In the genomic region with DNA sequence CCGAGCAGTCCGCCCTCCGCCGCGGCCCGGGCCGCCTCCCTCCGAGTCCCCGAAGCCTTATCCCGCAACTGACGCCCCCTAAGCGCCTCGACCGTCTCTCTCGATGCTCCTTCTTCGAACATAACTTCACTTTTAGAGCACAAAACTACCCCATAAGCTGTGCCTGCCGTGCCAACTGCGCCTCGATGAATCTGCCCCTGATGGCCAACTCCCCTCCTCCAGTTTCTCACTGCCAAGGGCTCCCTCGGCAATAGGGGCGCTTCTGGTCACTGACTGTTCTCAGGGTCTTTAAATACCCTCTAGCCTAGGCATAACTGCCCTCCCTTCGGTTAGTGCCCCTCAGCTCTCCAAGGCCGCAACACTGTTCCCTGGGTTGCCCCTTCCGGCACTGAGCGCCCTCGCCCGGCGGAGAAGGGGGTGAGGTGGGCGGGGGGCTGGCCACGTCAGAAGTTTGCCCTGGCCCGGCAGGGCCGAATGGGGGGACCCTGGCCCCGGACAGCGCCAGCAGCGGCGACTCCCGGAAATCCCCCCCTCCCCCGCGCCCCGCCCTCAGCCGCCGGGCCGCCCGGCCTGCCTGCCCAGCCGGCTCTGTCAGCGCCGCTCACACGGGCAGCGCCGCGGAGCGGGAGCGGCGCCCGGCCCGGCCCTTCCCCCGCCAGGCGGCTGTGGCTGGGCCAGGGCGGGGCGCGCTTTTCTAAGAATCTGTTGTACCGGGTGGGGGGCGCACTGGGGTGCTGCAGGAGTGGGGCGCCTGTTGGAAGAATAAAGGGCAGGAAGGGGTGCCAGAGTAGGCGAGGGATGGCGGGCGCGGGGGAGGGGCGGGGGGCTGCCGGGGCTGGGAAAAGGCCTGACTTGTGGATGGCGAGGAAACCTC, we compare ENCODE assay signal across 8 cellular contexts. TPM values are rescaled to one million over a fixed set of nuclear protein-coding genes. Genes with fewer than 3 reads are reported as not detected.
A peak's percentile ranks its signal among the peaks of the same experiment; 100 is the strongest.
DNase-seq lines count a peak whose midpoint lies in the region; ATAC-seq, FAIRE-seq and TF ChIP-seq lines count a peak whose summit lies in the region.

No MANE protein-coding gene starts in this region.

- intact Hi-C loops in K562 (cut with micrococcal nuclease) (loop anchor here (1.0 to 2.0 kb wide), 3 partner anchors 30 to 47 kb away; a partner anchor contains a TSS), sciatic nerve (cut with DNase I) (no loop called here)

- H3K4me3 ChIP-seq in K562 (peak overlapping the region; percentile 64), iPS-15b (ENCODE audit: low read depth, low read length) (peak overlapping the region; percentile 83)

- ATAC-seq in GM18505 (IDR thresholded peaks at IDR 0.05; ENCODE audit: unreplicated experiment) (peak; percentile 24), HG03135 (IDR thresholded peaks at IDR 0.05; ENCODE audit: unreplicated experiment) (peak; percentile 27), K562 (peak; percentile 71), sciatic nerve (peak; percentile 51)

- H3K27ac ChIP-seq in K562 (ENCODE audit: extremely low read depth, low read depth, low read length): peak overlapping the region; percentile 99

- TF ChIP-seq CTCF in K562 (IDR thresholded peaks at IDR 0.05 in 2 of 3, conservative IDR thresholded peaks at IDR 0.05 in 1 of 3; ENCODE audit: insufficient read depth in 2 of 3, low read depth in 1 of 3, low read length in 3 of 3): peak; percentile 9 to 35 (median 23); a peak in 4 of 6 replicates

- H2AFZ ChIP-seq in K562 (ENCODE audit: low read depth, low read length): peak overlapping the region; percentile 94

- CTCF ChIA-PET in K562 (lab: Yijun Ruan, JAX; ENCODE audit: low intra/inter-chr PET ratio): no interaction called here

- POLR2A ChIA-PET in K562 (lab: Yijun Ruan, JAX): interaction anchor here (0.6 to 2.2 kb wide), 4 partner anchors 12 to 69 kb away, joined by 3 to 6 read pairs (median 4); a partner anchor contains a TSS

- H3K36me3 ChIP-seq in K562 (ENCODE audit: control insufficient read depth, insufficient read depth, low read length) (no peaks in the 10 kb centered on the region), iPS-15b (ENCODE audit: control insufficient read depth, insufficient read depth, low read length) (no peaks in the 10 kb centered on the region)

- WGBS in K562 (ENCODE audit: insufficient coverage, low coverage, missing lambda C conversion rate): 2% methylated on average over 36 of the region's 71 CpGs

- no peaks in the 10 kb centered on the region for H3K9me1 ChIP-seq in K562 (ENCODE audit: control insufficient read depth, insufficient read depth, low read length)

- TF ChIP-seq POLR2A in GM18505 (IDR thresholded peaks at IDR 0.05; ENCODE audit: borderline replicate concordance, extremely low read depth, insufficient read depth, insufficient read length) (peak; percentile 44), K562 (conservative IDR thresholded peaks at IDR 0.05) (peak; percentile 87)

- H3K9me3 ChIP-seq in K562 (replicated peaks; ENCODE audit: control insufficient read depth, insufficient read depth, low read depth, low read length) (no peaks in the 10 kb centered on the region), iPS-15b (ENCODE audit: control insufficient read depth, insufficient read depth, low read length) (no peaks in the 10 kb centered on the region)

- TF ChIP-seq RAD21 in K562 (CRISPR knock-in tag; conservative IDR thresholded peaks at IDR 0.05 in 1 of 2, IDR thresholded peaks at IDR 0.05 in 1 of 2): no peak

- FAIRE-seq in K562 (lab: Jason Lieb, UNC): no peak

- H3K27me3 ChIP-seq in K562 (ENCODE audit: control insufficient read depth in 2 of 2, insufficient read depth in 2 of 2, low read length in 2 of 2): no peaks in the 10 kb centered on the region
- H3K27me3 ChIP-seq in iPS-15b (ENCODE audit: control insufficient read depth, insufficient read depth, low read length): peaks cover 6% of the 10 kb centered on the region

- no peak; the same call in 1 of the 2 replicates for TF ChIP-seq EP300 in K562 (IDR thresholded peaks at IDR 0.05; ENCODE audit: low read length)

- in situ Hi-C loops in K562 (cut with MboI): no loop called here

- H3K4me1 ChIP-seq in K562 (replicated peaks in 1 of 2; ENCODE audit: control insufficient read depth in 2 of 2, insufficient read depth in 2 of 2, low read length in 2 of 2): peaks cover 49 to 79% of the 10 kb centered on the region in 2 experiments
- peaks cover 41% of the 10 kb centered on the region for H3K4me1 ChIP-seq in iPS-15b (ENCODE audit: control insufficient read depth, insufficient read depth, low read length)

- H3K9ac ChIP-seq in K562 (ENCODE audit: insufficient read depth in 1 of 2, low read depth in 2 of 2, low read length in 2 of 2): peak overlapping the region; percentile 88 to 89
- peak overlapping the region; percentile 61 for H3K9ac ChIP-seq in iPS-15b (ENCODE audit: low read depth, low read length)

- peaks cover 24% of the 10 kb centered on the region for H3K79me2 ChIP-seq in K562 (ENCODE audit: control insufficient read depth, insufficient read depth, low read length)

- DNase-seq in AG20443 (ENCODE audit: low spot score): peak; percentile 84
- peak; percentile 19 for DNase-seq in SHP77 treated with DMSO at 0.1 percent for 48 hours (lab: John Stamatoyannopoulos, UW)
- DNase-seq in K562 (ENCODE audit: extremely low read depth in 1 of 4, low spot score in 3 of 4): peak; percentile 75 to 86 (median 82)
- peak; percentile 88 for DNase-seq in sciatic nerve (ENCODE audit: low spot score)
- DNase-seq in middle frontal gyrus (ENCODE audit: extremely low spot score, low spot score): no peak

- peak overlapping the region; percentile 99 for H3K4me2 ChIP-seq in K562 (ENCODE audit: insufficient read depth, low read length)

- H4K20me1 ChIP-seq in K562 (replicated peaks; ENCODE audit: control insufficient read depth, insufficient read depth, low read length): no peaks in the 10 kb centered on the region

- BruUV-seq in K562 (replicated peaks; lab: Mats Ljungman, UMichigan): no TSS peak

RNA-seq across cellular contexts. Expression of a gene that starts 10.6 kb away (rescaled TPM):
- total RNA-seq in K562 (2011; cell fraction: chromatin; rRNA removed; ENCODE audit: low replicate concordance): 6.1 and 17.7 TPM in 2 replicates
- total RNA-seq in K562 (2011; cell fraction: nucleolus; rRNA removed): 8.7 and 10.3 TPM in 2 replicates
- total RNA-seq in K562 (2011; cell fraction: nucleoplasm; rRNA removed): 5.0 and 7.3 TPM in 2 replicates
- 1.9 and 3.3 TPM in 2 replicates for total RNA-seq in K562 (2014; rRNA removed)
- total RNA-seq in K562 (2014; rRNA removed; fragmentation: Illumina TruSeq; extraction: Trizol): 1.8 and 3.1 TPM in 2 replicates
- total RNA-seq in K562 (2015; rRNA removed; fragmentation: Illumina TruSeq; extraction: Trizol): 3.8 and 4.7 TPM in 2 replicates
- total RNA-seq in K562 (2021): 7.6 and 9.4 TPM in 2 replicates
- 4.1 and 4.7 TPM in 2 replicates for polyA plus RNA-seq in K562 (2011; rRNA removed)
- polyA plus RNA-seq in K562 (2011; cell fraction: cytosol; rRNA removed): 4.7 and 7.6 TPM in 2 replicates
- polyA plus RNA-seq in K562 (2011; cell fraction: nucleus; rRNA removed): 10.9 and 15.3 TPM in 2 replicates
- polyA plus RNA-seq in K562 (2012): 3.6 and 5.4 TPM in 2 replicates
- 6.0 and 7.8 TPM in 2 replicates for polyA plus RNA-seq in K562 (2014; fragmentation: Illumina TruSeq; extraction: Trizol)
- polyA plus RNA-seq in K562 (2014; fragmentation: Nextera tagmentation; extraction: Ambion mirVana): under 1 TPM; 0.18 to 0.36 TPM
- 4.9 and 6.5 TPM in 2 replicates for polyA plus RNA-seq in K562 (2014; rRNA removed)
- 4.7 and 5.7 TPM in 2 replicates for polyA minus RNA-seq in K562 (2011; rRNA and poly(A)+ RNA removed)
- polyA minus RNA-seq in K562 (2011; cell fraction: cytosol; rRNA and poly(A)+ RNA removed): 5.7 and 9.6 TPM in 2 replicates
- 3.6 and 7.6 TPM in 2 replicates for polyA minus RNA-seq in K562 (2011; cell fraction: nucleus; rRNA and poly(A)+ RNA removed)
- 56.3 TPM for total RNA-seq in sciatic nerve

RNA-seq across cellular contexts. Expression of a gene that starts 14.4 kb away (rescaled TPM):
- 1.7 and 4.1 TPM in 2 replicates for total RNA-seq in K562 (2011; cell fraction: chromatin; rRNA removed; ENCODE audit: low replicate concordance)
- 3.6 and 8.2 TPM in 2 replicates for total RNA-seq in K562 (2011; cell fraction: nucleolus; rRNA removed)
- 2.3 and 2.7 TPM in 2 replicates for total RNA-seq in K562 (2011; cell fraction: nucleoplasm; rRNA removed)
- total RNA-seq in K562 (2014; rRNA removed) (1.3 and 1.9 TPM in 2 replicates), K562 (2014; rRNA removed; fragmentation: Illumina TruSeq; extraction: Trizol) (0.41 and 0.55 TPM in 2 replicates), K562 (2015; rRNA removed; fragmentation: Illumina TruSeq; extraction: Trizol) (0.54 and 0.64 TPM in 2 replicates), K562 (2021) (2.0 and 3.5 TPM in 2 replicates), sciatic nerve (33.4 TPM)
- polyA plus RNA-seq in K562 (2011; rRNA removed) (0.98 and 1.5 TPM in 2 replicates), K562 (2014; fragmentation: Illumina TruSeq; extraction: Trizol) (0.57 and 0.67 TPM in 2 replicates), K562 (2014; fragmentation: Nextera tagmentation; extraction: Ambion mirVana) (under 1 TPM; 0.06 to 0.10 TPM), K562 (2014; rRNA removed) (1.2 and 1.9 TPM in 2 replicates)
- 1.2 and 2.2 TPM in 2 replicates for polyA plus RNA-seq in K562 (2011; cell fraction: cytosol; rRNA removed)
- 3.1 and 4.5 TPM in 2 replicates for polyA plus RNA-seq in K562 (2011; cell fraction: nucleus; rRNA removed)
- 0.82 and 1.4 TPM in 2 replicates for polyA plus RNA-seq in K562 (2012)
- polyA minus RNA-seq in K562 (2011; rRNA and poly(A)+ RNA removed): 1.2 and 1.3 TPM in 2 replicates
- polyA minus RNA-seq in K562 (2011; cell fraction: cytosol; rRNA and poly(A)+ RNA removed): 0.95 and 2.7 TPM in 2 replicates
- polyA minus RNA-seq in K562 (2011; cell fraction: nucleus; rRNA and poly(A)+ RNA removed): 0.89 and 1.2 TPM in 2 replicates

RNA-seq across cellular contexts. Expression of a gene that starts 40.7 kb away (rescaled TPM):
- 97.5 and 106 TPM in 2 replicates for total RNA-seq in K562 (2011; cell fraction: chromatin; rRNA removed; ENCODE audit: low replicate concordance)
- total RNA-seq in K562 (2011; cell fraction: nucleolus; rRNA removed): 53.5 and 54.7 TPM in 2 replicates
- total RNA-seq in K562 (2011; cell fraction: nucleoplasm; rRNA removed): 60.6 and 65.8 TPM in 2 replicates
- total RNA-seq in K562 (2014; rRNA removed): 8.1 and 8.5 TPM in 2 replicates
- 5.7 and 8.1 TPM in 2 replicates for total RNA-seq in K562 (2014; rRNA removed; fragmentation: Illumina TruSeq; extraction: Trizol)
- 6.7 and 7.0 TPM in 2 replicates for total RNA-seq in K562 (2015; rRNA removed; fragmentation: Illumina TruSeq; extraction: Trizol)
- 10.3 and 10.9 TPM in 2 replicates for total RNA-seq in K562 (2021)
- polyA plus RNA-seq in K562 (2011; rRNA removed): 19.6 and 26.6 TPM in 2 replicates
- polyA plus RNA-seq in K562 (2011; cell fraction: cytosol; rRNA removed): 5.5 and 11.5 TPM in 2 replicates
- 109 and 129 TPM in 2 replicates for polyA plus RNA-seq in K562 (2011; cell fraction: nucleus; rRNA removed)
- 7.6 and 29.6 TPM in 2 replicates for polyA plus RNA-seq in K562 (2012)
- polyA plus RNA-seq in K562 (2014; fragmentation: Illumina TruSeq; extraction: Trizol): 11.1 and 16.8 TPM in 2 replicates
- 1 to 10 TPM; 1.8 to 2.4 TPM for polyA plus RNA-seq in K562 (2014; fragmentation: Nextera tagmentation; extraction: Ambion mirVana)
- 17.1 TPM in 2 replicates for polyA plus RNA-seq in K562 (2014; rRNA removed)
- 6.1 and 7.9 TPM in 2 replicates for polyA minus RNA-seq in K562 (2011; rRNA and poly(A)+ RNA removed)
- 6.1 TPM in 1 of 2 replicates, not detected in the other for polyA minus RNA-seq in K562 (2011; cell fraction: cytosol; rRNA and poly(A)+ RNA removed)
- 14.8 and 19.5 TPM in 2 replicates for polyA minus RNA-seq in K562 (2011; cell fraction: nucleus; rRNA and poly(A)+ RNA removed)
- 81.7 TPM for total RNA-seq in sciatic nerve

RNA-seq across cellular contexts. Expression of a gene that starts 40.9 kb away (rescaled TPM):
- total RNA-seq in K562 (2011; cell fraction: chromatin; rRNA removed; ENCODE audit: low replicate concordance): 77.6 and 121 TPM in 2 replicates
- 62.2 and 65.9 TPM in 2 replicates for total RNA-seq in K562 (2011; cell fraction: nucleolus; rRNA removed)
- total RNA-seq in K562 (2011; cell fraction: nucleoplasm; rRNA removed): 76.6 and 88.8 TPM in 2 replicates
- 15.1 and 16.1 TPM in 2 replicates for total RNA-seq in K562 (2014; rRNA removed)
- 18.6 and 19.9 TPM in 2 replicates for total RNA-seq in K562 (2014; rRNA removed; fragmentation: Illumina TruSeq; extraction: Trizol)
- 13.3 and 13.6 TPM in 2 replicates for total RNA-seq in K562 (2015; rRNA removed; fragmentation: Illumina TruSeq; extraction: Trizol)
- total RNA-seq in K562 (2021): 39.6 and 46.4 TPM in 2 replicates
- 33.1 and 34.9 TPM in 2 replicates for polyA plus RNA-seq in K562 (2011; rRNA removed)
- 9.6 and 17.0 TPM in 2 replicates for polyA plus RNA-seq in K562 (2011; cell fraction: cytosol; rRNA removed)
- 89.9 and 103 TPM in 2 replicates for polyA plus RNA-seq in K562 (2011; cell fraction: nucleus; rRNA removed)
- 12.8 and 21.6 TPM in 2 replicates for polyA plus RNA-seq in K562 (2012)
- polyA plus RNA-seq in K562 (2014; fragmentation: Illumina TruSeq; extraction: Trizol): 19.2 and 21.0 TPM in 2 replicates
- 1 to 10 TPM in 1 of 2 experiments, under 1 TPM in 1; 0.57 to 1.4 TPM for polyA plus RNA-seq in K562 (2014; fragmentation: Nextera tagmentation; extraction: Ambion mirVana)
- 20.6 and 22.1 TPM in 2 replicates for polyA plus RNA-seq in K562 (2014; rRNA removed)
- polyA minus RNA-seq in K562 (2011; rRNA and poly(A)+ RNA removed): 32.3 and 37.3 TPM in 2 replicates
- 8.2 and 9.2 TPM in 2 replicates for polyA minus RNA-seq in K562 (2011; cell fraction: cytosol; rRNA and poly(A)+ RNA removed)
- polyA minus RNA-seq in K562 (2011; cell fraction: nucleus; rRNA and poly(A)+ RNA removed): 45.2 and 63.6 TPM in 2 replicates
- total RNA-seq in sciatic nerve: 51.0 TPM

RNA-seq across cellular contexts. Expression of a gene that starts 46.7 kb away (rescaled TPM):
- 92.5 and 189 TPM in 2 replicates for total RNA-seq in K562 (2011; cell fraction: chromatin; rRNA removed; ENCODE audit: low replicate concordance)
- 92.7 and 104 TPM in 2 replicates for total RNA-seq in K562 (2011; cell fraction: nucleolus; rRNA removed)
- total RNA-seq in K562 (2011; cell fraction: nucleoplasm; rRNA removed): 92.8 and 98.3 TPM in 2 replicates
- total RNA-seq in K562 (2014; rRNA removed): 18.7 and 22.9 TPM in 2 replicates
- total RNA-seq in K562 (2014; rRNA removed; fragmentation: Illumina TruSeq; extraction: Trizol): 8.8 and 10.3 TPM in 2 replicates
- 18.8 and 19.0 TPM in 2 replicates for total RNA-seq in K562 (2015; rRNA removed; fragmentation: Illumina TruSeq; extraction: Trizol)
- total RNA-seq in K562 (2021): 47.9 and 55.0 TPM in 2 replicates
- 17.3 and 26.6 TPM in 2 replicates for polyA plus RNA-seq in K562 (2011; rRNA removed)
- 15.8 and 25.6 TPM in 2 replicates for polyA plus RNA-seq in K562 (2011; cell fraction: cytosol; rRNA removed)
- 88.4 and 110 TPM in 2 replicates for polyA plus RNA-seq in K562 (2011; cell fraction: nucleus; rRNA removed)
- 20.9 and 21.3 TPM in 2 replicates for polyA plus RNA-seq in K562 (2012)
- 29.0 and 29.5 TPM in 2 replicates for polyA plus RNA-seq in K562 (2014; fragmentation: Illumina TruSeq; extraction: Trizol)
- 1 to 10 TPM; 1.2 to 1.6 TPM for polyA plus RNA-seq in K562 (2014; fragmentation: Nextera tagmentation; extraction: Ambion mirVana)
- polyA plus RNA-seq in K562 (2014; rRNA removed): 19.4 and 23.9 TPM in 2 replicates
- 26.7 and 29.4 TPM in 2 replicates for polyA minus RNA-seq in K562 (2011; rRNA and poly(A)+ RNA removed)
- polyA minus RNA-seq in K562 (2011; cell fraction: cytosol; rRNA and poly(A)+ RNA removed): 16.5 and 18.8 TPM in 2 replicates
- 32.0 and 40.3 TPM in 2 replicates for polyA minus RNA-seq in K562 (2011; cell fraction: nucleus; rRNA and poly(A)+ RNA removed)
- total RNA-seq in sciatic nerve: 1.2 TPM
